In the genomic region with DNA sequence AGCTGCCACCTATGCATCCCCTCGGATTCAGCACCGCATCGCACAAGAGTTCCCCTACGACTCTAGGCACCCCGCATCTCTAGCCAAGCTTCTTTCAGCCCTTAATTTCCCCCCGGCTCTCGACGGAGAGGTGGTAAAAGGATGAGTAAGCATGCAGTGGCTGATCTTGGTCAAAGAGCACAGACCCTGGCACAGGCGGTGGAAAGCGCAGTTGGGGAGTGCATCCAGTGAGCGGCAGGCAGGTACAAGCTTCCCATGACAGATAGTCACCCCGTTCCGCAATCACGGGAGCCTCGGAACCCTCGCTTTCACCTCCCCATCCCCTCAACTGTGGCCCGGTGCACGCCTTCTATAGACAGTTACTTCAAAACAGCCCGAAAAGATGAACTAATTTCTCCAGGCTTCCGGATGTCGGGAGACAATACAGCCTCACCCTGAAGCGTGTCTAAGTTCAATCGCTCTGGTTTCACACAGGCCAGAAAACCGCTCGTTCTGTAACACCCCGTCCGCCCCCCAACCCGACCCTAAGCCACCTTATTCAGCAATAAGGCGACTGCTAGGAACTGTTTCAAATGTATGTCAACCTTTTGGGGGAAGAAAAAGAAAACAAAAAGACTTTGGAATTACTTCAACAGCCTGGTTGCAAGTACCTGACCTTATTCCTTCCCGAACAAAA, we compare ENCODE assay signal across 8 cellular contexts. TPM values are rescaled to one million over a fixed set of nuclear protein-coding genes. Genes with fewer than 3 reads are reported as not detected.
DNase-seq lines count a peak whose midpoint lies in the region; ATAC-seq and TF ChIP-seq lines count a peak whose summit lies in the region.

No MANE protein-coding gene starts in this region.

- no peak for TF ChIP-seq CTCF in lung (IDR thresholded peaks at IDR 0.05; ENCODE audit: control extremely low read depth, extremely low read depth)

- H3K36me3 Mint-ChIP-seq in IgD-negative memory B cell = no peaks in the 10 kb centered on the region
- peaks cover 26% of the 10 kb centered on the region for H3K36me3 Mint-ChIP-seq in activated CD4-positive, alpha-beta T cell treated with anti-CD3 and anti-CD28 coated beads, Interleukin-2, amount 10 ng/mL, durations not matched to agents 24 days and 14 days (ENCODE audit: low read depth)

- no peaks in the 10 kb centered on the region for H3K27me3 ChIP-seq in BLaER1 treated with 17β-estradiol and CSF1 and Interleukin-3, amounts not matched to agents 10 nM and 100 nM
- H3K27me3 ChIP-seq in lung (ENCODE audit: control insufficient read depth, insufficient read depth) = no peaks in the 10 kb centered on the region

- peak overlapping the region; percentile 96 to 100 (median 98) for H3K27ac ChIP-seq in BLaER1 treated with 17β-estradiol and CSF1 and Interleukin-3, amounts not matched to agents 10 nM and 100 nM
- peak overlapping the region; percentile 97 to 100 for H3K27ac ChIP-seq in lung (ENCODE audit: low read depth in 1 of 2, low read length in 1 of 2)

- no peak for ATAC-seq in lung (ENCODE audit: insufficient read depth, low FRiP score)
- ATAC-seq in GM19467 (IDR thresholded peaks at IDR 0.05; ENCODE audit: unreplicated experiment) = no peak
- ATAC-seq in GM21576 (IDR thresholded peaks at IDR 0.05; ENCODE audit: unreplicated experiment) = no peak

- H3K27me3 Mint-ChIP-seq in IgD-negative memory B cell = no peaks in the 10 kb centered on the region
- peaks cover 5% of the 10 kb centered on the region for H3K27me3 Mint-ChIP-seq in activated CD4-positive, alpha-beta T cell treated with anti-CD3 and anti-CD28 coated beads, Interleukin-2, amount 10 ng/mL, durations not matched to agents 24 days and 14 days

- peaks cover 0 to 42% (median 38%) of the 10 kb centered on the region in 11 experiments; a peak in 19 of 22 replicates for H3K36me3 ChIP-seq in BLaER1 treated with 17β-estradiol and CSF1 and Interleukin-3, amounts not matched to agents 10 nM and 100 nM
- H3K36me3 ChIP-seq in lung (ENCODE audit: control insufficient read depth in 2 of 2, insufficient read depth in 2 of 2, low read length in 2 of 2) = no peaks in the 10 kb centered on the region

- intact Hi-C loops in activated CD4-positive, alpha-beta T cell treated with anti-CD3 and anti-CD28 coated beads, Interleukin-2, amount 10 ng/mL, durations not matched to agents 24 days and 14 days (cut with micrococcal nuclease) = loop anchor here (1.0 to 10.0 kb wide), 5 partner anchors 47 to 817 kb away; a partner anchor contains a TSS

- no peaks in the 10 kb centered on the region for H3K9me3 Mint-ChIP-seq in IgD-negative memory B cell
- H3K9me3 Mint-ChIP-seq in activated CD4-positive, alpha-beta T cell treated with anti-CD3 and anti-CD28 coated beads, Interleukin-2, amount 10 ng/mL, durations not matched to agents 24 days and 14 days = no peaks in the 10 kb centered on the region

- peaks cover 13 to 44% (median 26%) of the 10 kb centered on the region in 10 experiments for H3K4me1 ChIP-seq in BLaER1 treated with 17β-estradiol and CSF1 and Interleukin-3, amounts not matched to agents 10 nM and 100 nM
- peaks cover 6 to 20% of the 10 kb centered on the region in 2 donors for H3K4me1 ChIP-seq in lung (ENCODE audit: control insufficient read depth in 2 of 2, insufficient read depth in 2 of 2, low read length in 2 of 2)

- peak overlapping the region; percentile 82 to 98 (median 93) for H3K4me3 ChIP-seq in BLaER1 treated with 17β-estradiol and CSF1 and Interleukin-3, amounts not matched to agents 10 nM and 100 nM
- H3K4me3 ChIP-seq in lung = peak overlapping the region; percentile 91

- H3K4me2 ChIP-seq in BLaER1 treated with 17β-estradiol and CSF1 and Interleukin-3, amounts not matched to agents 10 nM and 100 nM = peak overlapping the region; percentile 78 to 99 (median 92)

- WGBS in lung, 2 donors = 1 to 3% methylated on average over 30 of the region's 30 CpGs

- peaks cover 0 to 56% (median 45%) of the 10 kb centered on the region in 11 experiments; a peak in 20 of 22 replicates for H3K9me3 ChIP-seq in BLaER1 treated with 17β-estradiol and CSF1 and Interleukin-3, amounts not matched to agents 10 nM and 100 nM (replicated peaks in 1 of 11)
- no peaks in the 10 kb centered on the region for H3K9me3 ChIP-seq in lung (ENCODE audit: control insufficient read depth in 2 of 2, insufficient read depth in 1 of 2, low read length in 1 of 2)

- H3K27ac Mint-ChIP-seq in IgD-negative memory B cell = peak overlapping the region; percentile 92 to 96 (median 94)
- H3K27ac Mint-ChIP-seq in activated CD4-positive, alpha-beta T cell treated with anti-CD3 and anti-CD28 coated beads, Interleukin-2, amount 10 ng/mL, durations not matched to agents 24 days and 14 days = peak overlapping the region; percentile 91

- H3K4me1 Mint-ChIP-seq in IgD-negative memory B cell = peaks cover 25 to 46% (median 35%) of the 10 kb centered on the region in 3 donors
- peaks cover 47% of the 10 kb centered on the region for H3K4me1 Mint-ChIP-seq in activated CD4-positive, alpha-beta T cell treated with anti-CD3 and anti-CD28 coated beads, Interleukin-2, amount 10 ng/mL, durations not matched to agents 24 days and 14 days

- H3K4me3 Mint-ChIP-seq in IgD-negative memory B cell = peak overlapping the region; percentile 90 to 95 (median 93)
- H3K4me3 Mint-ChIP-seq in activated CD4-positive, alpha-beta T cell treated with anti-CD3 and anti-CD28 coated beads, Interleukin-2, amount 10 ng/mL, durations not matched to agents 24 days and 14 days = peak overlapping the region; percentile 97

- H4K20me1 ChIP-seq in BLaER1 treated with 17β-estradiol and CSF1 and Interleukin-3, amounts not matched to agents 10 nM and 100 nM = peaks cover 37 to 60% (median 56%) of the 10 kb centered on the region in 11 experiments

- DNase-seq in activated CD4-positive, alpha-beta T cell treated with anti-CD3 and anti-CD28 coated beads, Interleukin-2, amount 10 ng/mL, durations not matched to agents 24 days and 14 days = peak; percentile 83
- DNase-seq in dermis blood vessel endothelial cell = peak; percentile 55
- peak; percentile 31 for DNase-seq in lung (ENCODE audit: low spot score)
- DNase-seq in stimulated activated CD8-positive, alpha-beta memory T cell treated with anti-CD3 and anti-CD28 coated beads, Interleukin-12 subunit alpha, Interleukin-12 subunit beta, amount 100 ng/mL, for 1 hour (ENCODE audit: low read depth) = peak; percentile 42

- peak overlapping the region; percentile 96 to 100 (median 99) for H3K9ac ChIP-seq in BLaER1 treated with 17β-estradiol and CSF1 and Interleukin-3, amounts not matched to agents 10 nM and 100 nM

RNA-seq across cellular contexts. Expression of a gene that starts 1.5 kb away (rescaled TPM):
- 34.3 TPM for polyA plus RNA-seq in IgD-negative memory B cell
- 55.4 and 62.5 TPM in 2 replicates for total RNA-seq in activated CD4-positive, alpha-beta T cell treated with anti-CD3 and anti-CD28 coated beads, Interleukin-2, amount 10 ng/mL, durations not matched to agents 24 days and 14 days
- 71.0 and 73.0 TPM in 2 replicates for total RNA-seq in dermis blood vessel endothelial cell
- total RNA-seq in lung = 10 to 100 TPM; 65.6 to 82.0 TPM
- 100 to 1,000 TPM in 1 of 2 donors, 10 to 100 TPM in 1; 85.6 to 117 TPM for polyA plus RNA-seq in lung

Comparison
In these comparisons a context has a peak if more than half of its experiments do, and no peak if none do; other contexts are left out.
1. DNase-seq: peak in every context shown above with its lines; median percentile 83 in activated CD4-positive, alpha-beta T cell treated with anti-CD3 and anti-CD28 coated beads, Interleukin-2, amount 10 ng/mL, durations not matched to agents 24 days and 14 days; 55 in dermis blood vessel endothelial cell; 42 in stimulated activated CD8-positive, alpha-beta memory T cell treated with anti-CD3 and anti-CD28 coated beads, Interleukin-12 subunit alpha, Interleukin-12 subunit beta, amount 100 ng/mL, for 1 hour; 31 in lung.